Comparison of ENCODE assay signal across 19 cellular contexts in genomic region chr1:31201871-31202270, GRCh38. TPM values are rescaled to one million over a fixed set of nuclear protein-coding genes. Genes with fewer than 3 reads are reported as not detected.
DNase-seq lines count a peak whose midpoint lies in the region; ATAC-seq and TF ChIP-seq lines count a peak whose summit lies in the region.
"Had no signal": no experiment of that assay in that cellular context is flagged by ENCODE, and none has a peak within 500 bp of the region (broad histone marks: within the 10 kb centered on the region; RNA-seq: fewer than 3 reads in every experiment).

No MANE protein-coding gene starts in this region.

- H3K4me3 ChIP-seq in endodermal cell (ENCODE audit: low read length): no peak overlapping the region
- H3K4me3 ChIP-seq: PC-9 had no signal

- no peaks in the 10 kb centered on the region for H3K36me3 ChIP-seq in endodermal cell (ENCODE audit: control insufficient read depth, insufficient read depth, low read length)

- WGBS in endodermal cell (ENCODE audit: insufficient coverage in 1 of 2, insufficient read length in 1 of 2), 2 experiments: 86 to 92% methylated on average over 1 to 5 of the region's 5 CpGs

- peak; percentile 46 for DNase-seq in NCI-H2227 (lab: John Stamatoyannopoulos, UW; ENCODE audit: unreplicated experiment)
- DNase-seq in NCI-H2227 treated with DMSO at 0.1 percent for 48 hours (lab: John Stamatoyannopoulos, UW): no peak
- no peak for DNase-seq in WTC11 (ENCODE audit: low spot score)
- DNase-seq in endodermal cell: no peak
- no peak for DNase-seq in GM13976 (ENCODE audit: low spot score)
- DNase-seq in activated CD4-positive, alpha-beta memory T cell treated with anti-CD3 and anti-CD28 coated beads for 36 hours: no peak
- DNase-seq: 8988T, GDM1, NCI-H1417 treated with DMSO at 0.1 percent for 48 hours, NCI-H2029, NCI-H510A, PC-9, SIG-M5 had no signal

- TF ChIP-seq CTCF in WTC11 (IDR thresholded peaks at IDR 0.05) (no peak), endodermal cell (conservative IDR thresholded peaks at IDR 0.05) (no peak), GM13976 (IDR thresholded peaks at IDR 0.05; ENCODE audit: borderline replicate concordance, control extremely low read depth, extremely low read depth, insufficient read depth, missing control alignments) (no peak)

- no peaks in the 10 kb centered on the region for H3K9me3 ChIP-seq in endodermal cell (ENCODE audit: control insufficient read depth, low read length)

- H3K27me3 Mint-ChIP-seq in WTC11 (ENCODE audit: low read depth) (no peaks in the 10 kb centered on the region), endodermal cell (ENCODE audit: insufficient read depth) (no peaks in the 10 kb centered on the region)
- H3K27me3 Mint-ChIP-seq in activated CD4-positive, alpha-beta memory T cell treated with anti-CD3 and anti-CD28 coated beads for 36 hours: peaks cover 2% of the 10 kb centered on the region

- H3K27ac ChIP-seq in endodermal cell (ENCODE audit: low read depth, low read length) (peak overlapping the region; percentile 87), temporal lobe (ENCODE audit: low read depth, low read length) (peak overlapping the region; percentile 91)
- H3K27ac ChIP-seq: PC-9, RWPE1 had no signal

- POLR2A ChIA-PET in WTC11 (lab: Charles Lee): interaction anchor here (0.6 to 0.9 kb wide), 2 partner anchors 12 to 172 kb away, joined by 3 to 4 read pairs; no protein-coding TSS in a partner anchor
- POLR2A ChIA-PET in activated CD4-positive, alpha-beta memory T cell treated with anti-CD3 and anti-CD28 coated beads for 36 hours (lab: Charles Lee): no interaction called here

- H3K9me3 Mint-ChIP-seq in WTC11 (no peaks in the 10 kb centered on the region), endodermal cell (no peaks in the 10 kb centered on the region)
- H3K9me3 Mint-ChIP-seq in activated CD4-positive, alpha-beta memory T cell treated with anti-CD3 and anti-CD28 coated beads for 36 hours: no peaks in the 10 kb centered on the region

- H3K4me1 Mint-ChIP-seq in WTC11: peaks cover 17% of the 10 kb centered on the region
- H3K4me1 Mint-ChIP-seq in endodermal cell: peaks cover 5% of the 10 kb centered on the region
- no peaks in the 10 kb centered on the region for H3K4me1 Mint-ChIP-seq in activated CD4-positive, alpha-beta memory T cell treated with anti-CD3 and anti-CD28 coated beads for 36 hours (ENCODE audit: low read depth)
- H3K4me1 Mint-ChIP-seq: CD14-positive monocyte had no signal

- H3K27ac Mint-ChIP-seq in WTC11: no peak overlapping the region
- no peak overlapping the region for H3K27ac Mint-ChIP-seq in endodermal cell
- no peak overlapping the region for H3K27ac Mint-ChIP-seq in activated CD4-positive, alpha-beta memory T cell treated with anti-CD3 and anti-CD28 coated beads for 36 hours
- H3K27ac Mint-ChIP-seq: CD14-positive monocyte had no signal

- H3K36me3 Mint-ChIP-seq in WTC11 (no peaks in the 10 kb centered on the region), endodermal cell (ENCODE audit: low read depth) (no peaks in the 10 kb centered on the region)
- no peaks in the 10 kb centered on the region for H3K36me3 Mint-ChIP-seq in activated CD4-positive, alpha-beta memory T cell treated with anti-CD3 and anti-CD28 coated beads for 36 hours
- H3K36me3 Mint-ChIP-seq: CD14-positive monocyte had no signal

- no peaks in the 10 kb centered on the region for H3K4me1 ChIP-seq in endodermal cell (ENCODE audit: control insufficient read depth, insufficient read depth, low read length)

- no peaks in the 10 kb centered on the region for H3K27me3 ChIP-seq in endodermal cell (ENCODE audit: control insufficient read depth, insufficient read depth, low read length, poor library complexity, severe bottlenecking)

- ATAC-seq in WTC11 (peak; percentile 23), HG03175 (IDR thresholded peaks at IDR 0.05; ENCODE audit: unreplicated experiment) (no peak)

- intact Hi-C loops in activated CD4-positive, alpha-beta memory T cell treated with anti-CD3 and anti-CD28 coated beads for 36 hours (cut with micrococcal nuclease): no loop called here

- in situ Hi-C loops in GM13976 (cut with MboI; ENCODE audit: low sequenced_read_pairs, unreplicated experiment): no loop called here

- no peak overlapping the region for H3K9ac ChIP-seq in endodermal cell (ENCODE audit: extremely low read depth, low read length, poor library complexity, severe bottlenecking)

- H3K4me3 Mint-ChIP-seq in WTC11: no peak overlapping the region
- no peak overlapping the region for H3K4me3 Mint-ChIP-seq in endodermal cell
- H3K4me3 Mint-ChIP-seq in activated CD4-positive, alpha-beta memory T cell treated with anti-CD3 and anti-CD28 coated beads for 36 hours: no peak overlapping the region
- H3K4me3 Mint-ChIP-seq: CD14-positive monocyte had no signal

- CTCF ChIA-PET in WTC11 (lab: Charles Lee): interaction anchor here (1.0 kb wide), 1 partner anchor 347 kb away, joined by 3 read pairs; no protein-coding TSS in a partner anchor
- CTCF ChIA-PET in activated CD4-positive, alpha-beta memory T cell treated with anti-CD3 and anti-CD28 coated beads for 36 hours (lab: Charles Lee): no interaction called here

TF ChIP-seq in WTC11, 78 proteins besides CTCF, POLR2A, EP300 and RAD21 (continues in another document):
- TF ChIP-seq JAZF1 (CRISPR knock-in tag; IDR thresholded peaks at IDR 0.05): no peak
- TF ChIP-seq, protein P1, sequence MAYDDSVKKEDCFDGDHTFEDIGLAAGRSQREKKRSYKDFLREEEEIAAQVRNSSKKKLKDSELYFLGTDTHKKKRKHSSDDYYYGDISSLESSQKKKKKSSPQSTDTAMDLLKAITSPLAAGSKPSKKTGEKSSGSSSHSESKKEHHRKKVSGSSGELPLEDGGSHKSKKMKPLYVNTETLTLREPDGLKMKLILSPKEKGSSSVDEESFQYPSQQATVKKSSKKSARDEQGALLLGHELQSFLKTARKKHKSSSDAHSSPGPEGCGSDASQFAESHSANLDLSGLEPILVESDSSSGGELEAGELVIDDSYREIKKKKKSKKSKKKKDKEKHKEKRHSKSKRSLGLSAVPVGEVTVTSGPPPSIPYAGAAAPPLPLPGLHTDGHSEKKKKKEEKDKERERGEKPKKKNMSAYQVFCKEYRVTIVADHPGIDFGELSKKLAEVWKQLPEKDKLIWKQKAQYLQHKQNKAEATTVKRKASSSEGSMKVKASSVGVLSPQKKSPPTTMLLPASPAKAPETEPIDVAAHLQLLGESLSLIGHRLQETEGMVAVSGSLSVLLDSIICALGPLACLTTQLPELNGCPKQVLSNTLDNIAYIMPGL (CRISPR knock-in tag; IDR thresholded peaks at IDR 0.05): no peak
- TF ChIP-seq MAX (CRISPR knock-in tag; IDR thresholded peaks at IDR 0.05): no peak
- no peak for TF ChIP-seq NFE2L1 (CRISPR knock-in tag; IDR thresholded peaks at IDR 0.05)
- TF ChIP-seq TCF7 (CRISPR knock-in tag; IDR thresholded peaks at IDR 0.05; ENCODE audit: low read depth): no peak
- TF ChIP-seq, protein P2, sequence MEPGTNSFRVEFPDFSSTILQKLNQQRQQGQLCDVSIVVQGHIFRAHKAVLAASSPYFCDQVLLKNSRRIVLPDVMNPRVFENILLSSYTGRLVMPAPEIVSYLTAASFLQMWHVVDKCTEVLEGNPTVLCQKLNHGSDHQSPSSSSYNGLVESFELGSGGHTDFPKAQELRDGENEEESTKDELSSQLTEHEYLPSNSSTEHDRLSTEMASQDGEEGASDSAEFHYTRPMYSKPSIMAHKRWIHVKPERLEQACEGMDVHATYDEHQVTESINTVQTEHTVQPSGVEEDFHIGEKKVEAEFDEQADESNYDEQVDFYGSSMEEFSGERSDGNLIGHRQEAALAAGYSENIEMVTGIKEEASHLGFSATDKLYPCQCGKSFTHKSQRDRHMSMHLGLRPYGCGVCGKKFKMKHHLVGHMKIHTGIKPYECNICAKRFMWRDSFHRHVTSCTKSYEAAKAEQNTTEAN (CRISPR knock-in tag; IDR thresholded peaks at IDR 0.05): no peak
- TF ChIP-seq KAT7 (CRISPR knock-in tag; IDR thresholded peaks at IDR 0.05; ENCODE audit: borderline replicate concordance): no peak
- TF ChIP-seq RORB (CRISPR knock-in tag; IDR thresholded peaks at IDR 0.05): no peak
- TF ChIP-seq ETV6 (CRISPR knock-in tag; IDR thresholded peaks at IDR 0.05): no peak
- TF ChIP-seq SMAD4 (CRISPR knock-in tag; IDR thresholded peaks at IDR 0.05): no peak
- no peak for TF ChIP-seq ZNF671 (CRISPR knock-in tag; IDR thresholded peaks at IDR 0.05)
- TF ChIP-seq ZNF138 (CRISPR knock-in tag; conservative IDR thresholded peaks at IDR 0.05): no peak
- TF ChIP-seq, protein P3, sequence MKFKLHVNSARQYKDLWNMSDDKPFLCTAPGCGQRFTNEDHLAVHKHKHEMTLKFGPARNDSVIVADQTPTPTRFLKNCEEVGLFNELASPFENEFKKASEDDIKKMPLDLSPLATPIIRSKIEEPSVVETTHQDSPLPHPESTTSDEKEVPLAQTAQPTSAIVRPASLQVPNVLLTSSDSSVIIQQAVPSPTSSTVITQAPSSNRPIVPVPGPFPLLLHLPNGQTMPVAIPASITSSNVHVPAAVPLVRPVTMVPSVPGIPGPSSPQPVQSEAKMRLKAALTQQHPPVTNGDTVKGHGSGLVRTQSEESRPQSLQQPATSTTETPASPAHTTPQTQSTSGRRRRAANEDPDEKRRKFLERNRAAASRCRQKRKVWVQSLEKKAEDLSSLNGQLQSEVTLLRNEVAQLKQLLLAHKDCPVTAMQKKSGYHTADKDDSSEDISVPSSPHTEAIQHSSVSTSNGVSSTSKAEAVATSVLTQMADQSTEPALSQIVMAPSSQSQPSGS (CRISPR knock-in tag; IDR thresholded peaks at IDR 0.05; ENCODE audit: borderline replicate concordance, low read depth): no peak
- no peak for TF ChIP-seq PRRX2 (CRISPR knock-in tag; IDR thresholded peaks at IDR 0.05)
- no peak for TF ChIP-seq GABPB1 (CRISPR knock-in tag; IDR thresholded peaks at IDR 0.05)
- no peak for TF ChIP-seq E2F4 (CRISPR knock-in tag; IDR thresholded peaks at IDR 0.05; ENCODE audit: borderline replicate concordance, low read depth)

RNA-seq across cellular contexts. Expression of gene NKAIN1, which starts 37.8 kb away (rescaled TPM):
- total RNA-seq in WTC11 (2021) (34.0 to 36.8 TPM (median 35.3 TPM) in 3 replicates), endodermal cell (10 to 100 TPM in 1 of 2 donors, 1 to 10 TPM in 1; 7.0 to 13.2 TPM), temporal lobe (27.0 TPM)
- polyA plus RNA-seq in endodermal cell (2013, experiment 1 of 2): 74.2 TPM
- polyA plus RNA-seq in endodermal cell (2013, experiment 2 of 2): 73.3 TPM
- total RNA-seq in activated CD4-positive, alpha-beta memory T cell treated with anti-CD3 and anti-CD28 coated beads for 36 hours: not detected
- total RNA-seq: HT-29, MCF 10A had no signal
- polyA plus RNA-seq: CD14-positive monocyte had no signal

Comparison
In these comparisons a context has a peak if more than half of its experiments do, and no peak if none do; other contexts are left out.
1. RNA of gene NKAIN1, which starts 37.8 kb away (total RNA-seq): 34.0 to 36.8 TPM in WTC11, 27.0 TPM in temporal lobe (single experiment) and 7.0 to 13.2 TPM in endodermal cell; not detected in activated CD4-positive, alpha-beta memory T cell treated with anti-CD3 and anti-CD28 coated beads for 36 hours; every median in the first group is over 4 times any median in the second.